Comparison of ENCODE assay signal across 8 cellular contexts in the genomic region with DNA sequence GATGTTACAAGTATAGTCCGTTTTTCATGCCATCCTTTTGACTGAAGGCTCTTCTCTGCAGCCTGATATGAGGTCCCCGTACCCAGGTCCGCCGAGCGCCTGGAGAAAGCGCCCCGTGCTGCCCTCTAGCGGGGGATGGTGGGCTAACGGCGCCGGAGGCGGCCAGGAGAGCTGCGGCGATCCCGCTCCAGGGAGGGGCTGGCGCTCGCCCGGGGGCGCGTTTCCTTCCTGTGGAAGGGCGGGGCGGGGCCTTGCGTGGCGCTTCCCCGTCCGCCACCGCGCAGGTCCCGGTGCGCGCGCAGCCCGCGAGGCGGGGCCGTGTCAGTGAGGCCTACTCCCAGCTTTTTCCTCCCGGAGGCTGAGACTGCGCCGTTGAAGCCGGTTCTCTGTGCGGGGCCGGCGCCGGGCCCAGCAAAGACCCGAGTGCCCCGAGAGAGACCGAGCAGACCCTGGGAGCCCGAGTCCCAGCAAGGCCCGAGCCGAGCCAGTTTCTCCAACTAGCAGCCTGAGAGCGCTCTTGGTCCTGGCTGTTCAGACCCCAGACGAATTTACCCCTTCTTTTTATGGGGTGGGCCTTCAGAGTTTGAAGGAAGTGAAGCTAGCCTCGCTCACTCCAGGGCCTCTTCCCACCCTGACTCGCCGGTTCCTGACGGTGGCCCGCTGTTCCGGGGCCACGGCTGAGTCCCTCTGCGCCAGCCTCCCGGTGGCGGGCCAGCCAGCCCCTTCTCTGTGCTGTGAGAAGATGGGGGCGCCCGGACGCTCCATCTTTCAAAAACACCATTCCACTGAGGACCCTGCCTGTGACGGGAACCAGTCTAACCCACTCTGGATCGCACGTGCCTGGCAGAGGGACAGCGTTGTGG. TPM values are rescaled to one million over a fixed set of nuclear protein-coding genes. Genes with fewer than 3 reads are reported as not detected.
DNase-seq lines count a peak whose midpoint lies in the region; ATAC-seq and TF ChIP-seq lines count a peak whose summit lies in the region.

No MANE protein-coding gene starts in this region.

- H3K18ac ChIP-seq in IMR-90 (ENCODE audit: low read depth, low read length): peak overlapping the region; percentile 48; the same call in 1 of the 2 replicates

- H2AK9ac ChIP-seq in IMR-90 (replicated peaks; ENCODE audit: low read depth, low read length, poor library complexity): peak overlapping the region; percentile 87

- no peaks in the 10 kb centered on the region for H3K79me2 ChIP-seq in OCI-LY7 (ENCODE audit: insufficient read depth, low read depth, low read length)

- H4K20me1 ChIP-seq in IMR-90 (ENCODE audit: insufficient read depth, low read length): no peaks in the 10 kb centered on the region
- H4K20me1 ChIP-seq in OCI-LY7 (ENCODE audit: insufficient read depth, low read length): no peaks in the 10 kb centered on the region

- H3K14ac ChIP-seq in IMR-90 (replicated peaks; ENCODE audit: low read depth, low read length): peak overlapping the region; percentile 97

- peak overlapping the region; percentile 88 for H4K91ac ChIP-seq in IMR-90 (ENCODE audit: insufficient read depth, low read depth, low read length)

- ATAC-seq in GM21528 (IDR thresholded peaks at IDR 0.05; ENCODE audit: low FRiP score, unreplicated experiment) (peak; percentile 84), IMR-90 (ENCODE audit: low read depth) (peak; percentile 99)

- H3K4ac ChIP-seq in IMR-90 (ENCODE audit: low read depth, low read length): peak overlapping the region; percentile 97

- H3K36me3 ChIP-seq in IMR-90 (ENCODE audit: control insufficient read depth, insufficient read depth, low read length) (peaks cover 19% of the 10 kb centered on the region), OCI-LY7 (ENCODE audit: insufficient read depth, low read length) (peaks cover 53% of the 10 kb centered on the region), mucosa of stomach (ENCODE audit: control insufficient read depth, insufficient read depth, low read length) (no peaks in the 10 kb centered on the region)

- peak overlapping the region; percentile 96 to 100 for H4K8ac ChIP-seq in IMR-90 (ENCODE audit: low read depth in 2 of 2, low read length in 2 of 2)

- peaks cover 12% of the 10 kb centered on the region for H3K9me1 ChIP-seq in IMR-90 (ENCODE audit: insufficient read depth, low read length)

- peak overlapping the region; percentile 95 for H3K56ac ChIP-seq in IMR-90 (ENCODE audit: extremely low read depth, insufficient read depth, low read length)

- POLR2A ChIA-PET in IMR-90 (lab: Charles Lee; ENCODE audit: unreplicated experiment): interaction anchor here (0.5 to 1.3 kb wide), 5 partner anchors 10 to 433 kb away, joined by 3 to 6 read pairs (median 3); a partner anchor contains a TSS
- POLR2A ChIA-PET in OCI-LY7 (lab: Charles Lee): interaction anchor here (0.7 to 1.9 kb wide), 5 partner anchors 11 to 115 kb away, joined by 3 to 8 read pairs (median 4); no protein-coding TSS in a partner anchor

- no peaks in the 10 kb centered on the region for H3K9me2 ChIP-seq in OCI-LY7 (ENCODE audit: insufficient read depth, low read length)

- peak overlapping the region; percentile 96 for H3K4me2 ChIP-seq in IMR-90 (ENCODE audit: low read depth, low read length)
- peak overlapping the region; percentile 84 for H3K4me2 ChIP-seq in OCI-LY7 (ENCODE audit: low read length)

- no peak overlapping the region for H2BK20ac ChIP-seq in IMR-90 (ENCODE audit: low read depth, low read length)

- H3K4me3 ChIP-seq in IMR-90 (ENCODE audit: insufficient read depth, low read depth, low read length) (peak overlapping the region; percentile 51), OCI-LY7 (ENCODE audit: low read depth, low read length, poor library complexity, severe bottlenecking) (peak overlapping the region; percentile 70), mucosa of stomach (ENCODE audit: low read length) (peak overlapping the region; percentile 60)

- H3K9ac ChIP-seq in IMR-90 (ENCODE audit: low read depth, low read length) (peak overlapping the region; percentile 91), mucosa of stomach (ENCODE audit: low read length) (peak overlapping the region; percentile 93)

- TF ChIP-seq POLR2A in IMR-90 (IDR thresholded peaks at IDR 0.05; ENCODE audit: low read depth, low read length) (peak; percentile 93), erythroblast (IDR thresholded peaks at IDR 0.05; ENCODE audit: low read length) (peak; percentile 95)

- WGBS in IMR-90 (ENCODE audit: extremely low coverage in 2 of 2, insufficient read length in 1 of 2), 2 experiments: 11% methylated on average over 10 of the region's 69 CpGs; no CpG with 5 or more reads in 1 of the 2 experiments

- peak overlapping the region; percentile 99 for H3K23ac ChIP-seq in IMR-90 (ENCODE audit: low read depth, low read length)

- CTCF ChIA-PET in IMR-90 (lab: Yijun Ruan, JAX): interaction anchor here (0.6 to 1.6 kb wide), 18 partner anchors 10 to 564 kb away, joined by 3 to 12 read pairs (median 4); a partner anchor contains a TSS
- CTCF ChIA-PET in OCI-LY7 (lab: Charles Lee; ENCODE audit: unreplicated experiment): no interaction called here

- peak overlapping the region; percentile 100 for H2AK5ac ChIP-seq in IMR-90 (ENCODE audit: low read depth, low read length)

- BruUV-seq in IMR-90 (replicated peaks; lab: Mats Ljungman, UMichigan) (no TSS peak), OCI-LY7 (replicated peaks; lab: Mats Ljungman, UMichigan) (TSS peak; percentile 45)

- 0 out of 2 replicates have a peak overlapping the region, but pooled peaks have one; percentile 20 for H2BK120ac ChIP-seq in IMR-90 (ENCODE audit: low read depth, low read length)

- intact Hi-C loops in IMR-90 (cut with micrococcal nuclease): loop anchor here (1.0 to 10.0 kb wide), 3 partner anchors 113 to 406 kb away; a partner anchor contains a TSS
- intact Hi-C loops in OCI-LY7 (cut with micrococcal nuclease; ENCODE audit: unreplicated experiment): loop anchor here (1.0 to 10.0 kb wide), 5 partner anchors 113 to 462 kb away; a partner anchor contains a TSS

- dilution Hi-C loops in IMR-90 (cut with HindIII; ENCODE audit: low sequenced_read_pairs, unreplicated experiment): loop anchor here (10.0 kb wide), 1 partner anchor 102 kb away; no protein-coding TSS in a partner anchor

- TF ChIP-seq CTCF in IMR-90 (conservative IDR thresholded peaks at IDR 0.05; ENCODE audit: low read depth, low read length): peak; percentile 95
- TF ChIP-seq CTCF in OCI-LY7 (conservative IDR thresholded peaks at IDR 0.05; ENCODE audit: low read length): peak; percentile 89

- H3K27ac ChIP-seq in IMR-90 (ENCODE audit: insufficient read depth, low read length): peak overlapping the region; percentile 85
- H3K27ac ChIP-seq in OCI-LY7 (ENCODE audit: low read depth, low read length, poor library complexity, severe bottlenecking): peak overlapping the region; percentile 70

- H3K27me3 ChIP-seq in IMR-90 (ENCODE audit: control insufficient read depth, insufficient read depth, low read length): no peaks in the 10 kb centered on the region
- no peaks in the 10 kb centered on the region for H3K27me3 ChIP-seq in mucosa of stomach (ENCODE audit: control insufficient read depth, insufficient read depth, low read length)

- DNase-seq in DMS153 (lab: John Stamatoyannopoulos, UW) (peak; percentile 92), IMR-90 (peak; percentile 94), OCI-LY7 (ENCODE audit: low spot score) (peak; percentile 97), erythroblast (lab: John Stamatoyannopoulos, UW) (peak; percentile 98 to 99)
- peak; percentile 100 for DNase-seq in activated T-cell treated with anti-CD3 and anti-CD28 coated beads, Interleukin-2, amount 50 U/mL, for 1 hour
- peak; percentile 99 for DNase-seq in stimulated activated CD8-positive, alpha-beta memory T cell treated with anti-CD3 and anti-CD28 coated beads, Interleukin-7, amount 100 ng/mL, for 1 hour (ENCODE audit: low read depth in 2 of 2)

- H2AFZ ChIP-seq in IMR-90 (replicated peaks; ENCODE audit: low read length, poor library complexity) (peak overlapping the region; percentile 90), OCI-LY7 (ENCODE audit: low read length) (peak overlapping the region; percentile 40; the same call in 1 of the 2 replicates)

- H3K9me3 ChIP-seq in IMR-90 (ENCODE audit: control insufficient read depth, insufficient read depth, low read length) (no peaks in the 10 kb centered on the region), OCI-LY7 (ENCODE audit: low read length) (peaks cover 6% of the 10 kb centered on the region; the same call in 1 of the 2 replicates), mucosa of stomach (ENCODE audit: control insufficient read depth, low read length) (no peaks in the 10 kb centered on the region)

- no peak overlapping the region for H2BK15ac ChIP-seq in IMR-90 (ENCODE audit: low read depth, low read length)

- in situ Hi-C loops in IMR-90 (cut with MboI; ENCODE audit: low sequenced_read_pairs): loop anchor here (10.0 to 25.0 kb wide), 2 partner anchors 112 to 454 kb away; a partner anchor contains a TSS

- peaks cover 9 to 22% of the 10 kb centered on the region in 2 experiments; a peak in 3 of 4 replicates for H3K79me1 ChIP-seq in IMR-90 (ENCODE audit: low read depth in 1 of 2, low read length in 2 of 2)

- peak overlapping the region; percentile 72 for H2BK5ac ChIP-seq in IMR-90 (ENCODE audit: low read depth, low read length, poor library complexity, severe bottlenecking)

- peak overlapping the region; percentile 98 for H4K5ac ChIP-seq in IMR-90 (ENCODE audit: low read depth, low read length)

- H3K4me1 ChIP-seq in IMR-90 (ENCODE audit: control insufficient read depth, insufficient read depth, low read length) (peaks cover 7% of the 10 kb centered on the region), OCI-LY7 (ENCODE audit: insufficient read depth, low read length, poor library complexity, severe bottlenecking) (peaks cover 23% of the 10 kb centered on the region), mucosa of stomach (ENCODE audit: control insufficient read depth, insufficient read depth, low read length) (peaks cover 10% of the 10 kb centered on the region)

- peak; percentile 61 for TF ChIP-seq RAD21 in IMR-90 (IDR thresholded peaks at IDR 0.05; ENCODE audit: low read length)

TF ChIP-seq in IMR-90, 13 proteins besides CTCF, POLR2A, EP300 and RAD21 (continues in another document):
- no peak for TF ChIP-seq NFE2L2 (IDR thresholded peaks at IDR 0.05; ENCODE audit: low read depth, low read length)
- TF ChIP-seq MXI1 (IDR thresholded peaks at IDR 0.05; ENCODE audit: borderline replicate concordance, low read depth, low read length): peak; percentile 24; the same call in 1 of the 2 replicates
- TF ChIP-seq BHLHE40 (IDR thresholded peaks at IDR 0.05; ENCODE audit: low read depth, low read length): peak; percentile 31; the same call in 1 of the 2 replicates
- peak; percentile 17; the same call in 1 of the 2 replicates for TF ChIP-seq FOS (IDR thresholded peaks at IDR 0.05; ENCODE audit: low read depth, low read length)
- peak; percentile 60 for TF ChIP-seq SMC3 (IDR thresholded peaks at IDR 0.05; ENCODE audit: low read depth, low read length)
- peak; percentile 99 for TF ChIP-seq MAZ (IDR thresholded peaks at IDR 0.05; ENCODE audit: borderline replicate concordance, low read depth, low read length)

RNA-seq across cellular contexts. Expression of a gene that starts 9.7 kb away (rescaled TPM):
- total RNA-seq in IMR-90 (2012; rRNA removed) (5.9 and 6.9 TPM in 2 replicates), OCI-LY7 (2022) (23.7 and 24.6 TPM in 2 replicates)
- 9.5 and 9.6 TPM in 2 replicates for polyA plus RNA-seq in IMR-90 (2012; rRNA removed)
- polyA plus RNA-seq in IMR-90 (2012; cell fraction: cytosol; rRNA removed): 5.9 and 8.8 TPM in 2 replicates
- 21.2 and 22.2 TPM in 2 replicates for polyA plus RNA-seq in IMR-90 (2012; cell fraction: nucleus; rRNA removed; ENCODE audit: low replicate concordance)
- total RNA-seq in OCI-LY7 (2014; rRNA removed; shearing (Covaris generic)): 18.9 and 20.6 TPM in 2 replicates

Comparison
In these comparisons a context has a peak if more than half of its experiments do, and no peak if none do; other contexts are left out.
1. Peak in every context shown above with its lines: DNase-seq, ATAC-seq, H3K4me3 ChIP-seq and H3K27ac ChIP-seq.